ENCODE assay signal across 28 cellular contexts in genomic region chr7:45237788-45238461, GRCh38.
DNase-seq lines count a peak whose midpoint lies in the region; ATAC-seq and TF ChIP-seq lines count a peak whose summit lies in the region.
"Had no signal": no experiment of that assay in that cellular context is flagged by ENCODE, and none has a peak within 500 bp of the region (broad histone marks: within the 10 kb centered on the region; RNA-seq: fewer than 3 reads in every experiment).

No MANE protein-coding gene starts in this region.

- ATAC-seq in GM23338 (peak; percentile 65; the same call in 2 of the 3 replicates), WTC11 (peak; percentile 53), lung (ENCODE audit: insufficient read depth, low FRiP score) (no peak), T-cell (replicated peaks in 1 of 4) (no peak)
- ATAC-seq: heart right ventricle; left lung; Panc1; stimulated activated naive B cell treated with anti-CD40 and anti-IgM and Interleukin-4, amounts not matched to agents 10 μg/mL and 1 μg/mL and 100 μg/mL, for 72 hours had no signal

- H3K4me3 ChIP-seq in GM23338 = no peak overlapping the region
- H3K4me3 ChIP-seq in lung = no peak overlapping the region
- H3K4me3 ChIP-seq: heart right ventricle, left lung, SK-N-MC, suprapubic skin, uterus had no signal

- no peak for TF ChIP-seq CTCF in GM23338 (conservative IDR thresholded peaks at IDR 0.05; ENCODE audit: low read depth in 2 of 2)
- TF ChIP-seq CTCF in WTC11 (IDR thresholded peaks at IDR 0.05) = no peak
- no peak for TF ChIP-seq CTCF in lung (IDR thresholded peaks at IDR 0.05; ENCODE audit: control extremely low read depth, extremely low read depth)
- TF ChIP-seq CTCF in progenitor cell of endocrine pancreas (IDR thresholded peaks at IDR 0.05; ENCODE audit: unreplicated experiment) = no peak

- H3K79me2 ChIP-seq in GM23338 (replicated peaks; ENCODE audit: insufficient read depth) = no peaks in the 10 kb centered on the region

- H3K27me3 ChIP-seq in GM23338 (ENCODE audit: insufficient read depth) (no peaks in the 10 kb centered on the region), lung (ENCODE audit: control insufficient read depth, insufficient read depth) (no peaks in the 10 kb centered on the region)
- H3K27me3 ChIP-seq: uterus had no signal

- H3K9me3 Mint-ChIP-seq in GM23338 = no peaks in the 10 kb centered on the region
- no peaks in the 10 kb centered on the region for H3K9me3 Mint-ChIP-seq in WTC11
- H3K9me3 Mint-ChIP-seq in progenitor cell of endocrine pancreas (ENCODE audit: low read depth) = no peaks in the 10 kb centered on the region
- H3K9me3 Mint-ChIP-seq in T-cell = no peaks in the 10 kb centered on the region
- H3K9me3 Mint-ChIP-seq: activated B cell treated with CpG ODN at 0.5 μM for 24 hours; activated CD4-positive, alpha-beta memory T cell treated with anti-CD3 and anti-CD28 coated beads for 36 hours; activated naive CD8-positive, alpha-beta T cell treated with anti-CD3 and anti-CD28 coated beads, Interleukin-2, amount 10 ng/mL, durations not matched to agents 7 days and 5 days; central memory CD8-positive, alpha-beta T cell; mesothelial cell of epicardium; natural killer cell treated with Interleukin-12 subunit alpha and Interleukin-12 subunit beta and Interleukin-15 and Interleukin-18, amount 100 ng/mL, for 72 hours; stimulated activated naive B cell treated with anti-CD40 and anti-IgM and Interleukin-4, amounts not matched to agents 10 μg/mL and 1 μg/mL and 100 μg/mL, for 72 hours; T-helper 2 cell treated with Interferon-gamma antibody and Interleukin-4, amounts not matched to agents 5 μg/mL and 100 μg/mL, for 36 hours had no signal

- H3K4me1 ChIP-seq in GM23338 (ENCODE audit: insufficient read depth) = no peaks in the 10 kb centered on the region
- peaks cover 0 to 17% of the 10 kb centered on the region in 2 donors for H3K4me1 ChIP-seq in lung (ENCODE audit: control insufficient read depth in 2 of 2, insufficient read depth in 2 of 2, low read length in 2 of 2)
- H3K4me1 ChIP-seq: suprapubic skin, uterus had no signal

- POLR2A ChIA-PET in WTC11 (lab: Charles Lee) = interaction anchor here (1.6 kb wide), 1 partner anchor 8 kb away, joined by 3 read pairs; no protein-coding TSS in a partner anchor
- POLR2A ChIA-PET in T-cell (lab: Charles Lee) = no interaction called here

- H3K27ac ChIP-seq in GM23338 (ENCODE audit: low read depth) (no peak overlapping the region), lung (ENCODE audit: low read depth in 1 of 2, low read length in 1 of 2) (no peak overlapping the region)
- H3K27ac ChIP-seq: C4-2B, SK-N-MC, suprapubic skin, uterus had no signal

- H3K4me2 ChIP-seq in GM23338 = no peak overlapping the region

- H3K27ac Mint-ChIP-seq in GM23338 (no peak overlapping the region), WTC11 (no peak overlapping the region), progenitor cell of endocrine pancreas (no peak overlapping the region), T-cell (no peak overlapping the region)
- H3K27ac Mint-ChIP-seq: activated B cell treated with CpG ODN at 0.5 μM for 24 hours; activated CD4-positive, alpha-beta memory T cell treated with anti-CD3 and anti-CD28 coated beads for 36 hours; activated naive CD8-positive, alpha-beta T cell treated with anti-CD3 and anti-CD28 coated beads, Interleukin-2, amount 10 ng/mL, durations not matched to agents 7 days and 5 days; mesothelial cell of epicardium; natural killer cell treated with Interleukin-12 subunit alpha and Interleukin-12 subunit beta and Interleukin-15 and Interleukin-18, amount 100 ng/mL, for 72 hours; stimulated activated naive B cell treated with anti-CD40 and anti-IgM and Interleukin-4, amounts not matched to agents 10 μg/mL and 1 μg/mL and 100 μg/mL, for 72 hours; T-helper 2 cell treated with Interferon-gamma antibody and Interleukin-4, amounts not matched to agents 5 μg/mL and 100 μg/mL, for 36 hours had no signal

- DNase-seq in GM23338 (ENCODE audit: low spot score) = no peak
- DNase-seq in NCI-H146 treated with DMSO at 0.1 percent for 48 hours (lab: John Stamatoyannopoulos, UW; ENCODE audit: unreplicated experiment) = peak; percentile 82
- DNase-seq in WTC11 (ENCODE audit: low spot score) = no peak
- peak; percentile 24 for DNase-seq in lung (ENCODE audit: low spot score)
- DNase-seq in progenitor cell of endocrine pancreas (ENCODE audit: low spot score, unreplicated experiment) = no peak
- DNase-seq in medulla oblongata (ENCODE audit: extremely low spot score) = no peak
- DNase-seq in T-cell = no peak
- DNase-seq: activated B cell treated with CpG ODN at 0.5 μM for 24 hours; activated CD4-positive, alpha-beta memory T cell treated with anti-CD3 and anti-CD28 coated beads for 36 hours; activated CD8-positive, alpha-beta memory T cell treated with anti-CD3 and anti-CD28 coated beads, Interleukin-2, amount 50 U/mL, for 48 hours; activated naive CD8-positive, alpha-beta T cell treated with anti-CD3 and anti-CD28 coated beads, Interleukin-2, amount 10 ng/mL, durations not matched to agents 7 days and 5 days; heart right ventricle; left lung; NCI-H1105 treated with DMSO at 0.1 percent for 48 hours; NCI-H2081 treated with DMSO at 0.1 percent for 48 hours; NCI-H510A treated with DMSO at 0.1 percent for 48 hours; retina; stimulated activated CD4-positive, alpha-beta T cell treated with anti-CD3 and anti-CD28 coated beads, Interleukin-4, amount 100 ng/mL, for 24 hours; stimulated activated naive B cell treated with anti-CD40 and anti-IgM and Interleukin-4, amounts not matched to agents 10 μg/mL and 1 μg/mL and 100 μg/mL, for 72 hours; uterus had no signal

- H3K4me1 Mint-ChIP-seq in GM23338 (no peaks in the 10 kb centered on the region; the same call in 1 of the 3 replicates), WTC11 (no peaks in the 10 kb centered on the region), progenitor cell of endocrine pancreas (ENCODE audit: low read depth) (no peaks in the 10 kb centered on the region), T-cell (peaks cover 0 to 3% (median 0%) of the 10 kb centered on the region in 3 donors)
- H3K4me1 Mint-ChIP-seq: activated B cell treated with CpG ODN at 0.5 μM for 24 hours; activated naive CD8-positive, alpha-beta T cell treated with anti-CD3 and anti-CD28 coated beads, Interleukin-2, amount 10 ng/mL, durations not matched to agents 7 days and 5 days; central memory CD8-positive, alpha-beta T cell; mesothelial cell of epicardium; stimulated activated naive B cell treated with anti-CD40 and anti-IgM and Interleukin-4, amounts not matched to agents 10 μg/mL and 1 μg/mL and 100 μg/mL, for 72 hours had no signal

- CTCF ChIA-PET in WTC11 (lab: Charles Lee) (interaction anchor here (1.6 kb wide), 1 partner anchor 21 kb away, joined by 6 read pairs; no protein-coding TSS in a partner anchor), T-cell (lab: Charles Lee) (no interaction called here)

- no peaks in the 10 kb centered on the region for H3K27me3 Mint-ChIP-seq in GM23338 (ENCODE audit: insufficient read depth, low read depth, poor library complexity)
- H3K27me3 Mint-ChIP-seq in WTC11 (ENCODE audit: low read depth) = peaks cover 2% of the 10 kb centered on the region; the same call in 1 of the 2 replicates
- H3K27me3 Mint-ChIP-seq in progenitor cell of endocrine pancreas = peaks cover 18% of the 10 kb centered on the region
- peaks cover 26 to 45% of the 10 kb centered on the region in 2 donors for H3K27me3 Mint-ChIP-seq in T-cell

- 79 to 81% methylated on average over 13 of the region's 13 CpGs for WGBS in lung, 2 donors

- no peaks in the 10 kb centered on the region for H4K20me1 ChIP-seq in GM23338 (replicated peaks; ENCODE audit: insufficient read depth)

- H3K36me3 ChIP-seq in GM23338 (ENCODE audit: insufficient read depth) = no peaks in the 10 kb centered on the region
- no peaks in the 10 kb centered on the region for H3K36me3 ChIP-seq in lung (ENCODE audit: control insufficient read depth in 2 of 2, insufficient read depth in 2 of 2, low read length in 2 of 2)
- H3K36me3 ChIP-seq: heart right ventricle, left lung, suprapubic skin, uterus had no signal

- no peaks in the 10 kb centered on the region for H3F3A ChIP-seq in GM23338 (replicated peaks; ENCODE audit: low read depth)

- H3K9me3 ChIP-seq in lung (ENCODE audit: control insufficient read depth in 2 of 2, insufficient read depth in 1 of 2, low read length in 1 of 2) = peaks cover 0 to 2% of the 10 kb centered on the region in 2 donors
- H3K9me3 ChIP-seq: heart right ventricle, left lung, suprapubic skin, uterus had no signal

- H3K36me3 Mint-ChIP-seq in GM23338 (ENCODE audit: low read depth) (no peaks in the 10 kb centered on the region), WTC11 (no peaks in the 10 kb centered on the region), progenitor cell of endocrine pancreas (ENCODE audit: insufficient read depth) (no peaks in the 10 kb centered on the region), T-cell (no peaks in the 10 kb centered on the region)
- H3K36me3 Mint-ChIP-seq: activated CD4-positive, alpha-beta memory T cell treated with anti-CD3 and anti-CD28 coated beads for 36 hours; activated naive CD8-positive, alpha-beta T cell treated with anti-CD3 and anti-CD28 coated beads, Interleukin-2, amount 10 ng/mL, durations not matched to agents 7 days and 5 days; mesothelial cell of epicardium; natural killer cell treated with Interleukin-12 subunit alpha and Interleukin-12 subunit beta and Interleukin-15 and Interleukin-18, amount 100 ng/mL, for 72 hours; stimulated activated naive B cell treated with anti-CD40 and anti-IgM and Interleukin-4, amounts not matched to agents 10 μg/mL and 1 μg/mL and 100 μg/mL, for 72 hours had no signal

- H3K9me2 ChIP-seq in GM23338 (ENCODE audit: insufficient read depth) = no peaks in the 10 kb centered on the region

- no peak overlapping the region for H2AFZ ChIP-seq in GM23338

- H3K4me3 Mint-ChIP-seq in GM23338 = no peak overlapping the region
- H3K4me3 Mint-ChIP-seq in WTC11 = no peak overlapping the region
- no peak overlapping the region for H3K4me3 Mint-ChIP-seq in progenitor cell of endocrine pancreas (ENCODE audit: low read depth)
- no peak overlapping the region for H3K4me3 Mint-ChIP-seq in T-cell
- H3K4me3 Mint-ChIP-seq: activated B cell treated with CpG ODN at 0.5 μM for 24 hours; activated CD4-positive, alpha-beta memory T cell treated with anti-CD3 and anti-CD28 coated beads for 36 hours; activated naive CD8-positive, alpha-beta T cell treated with anti-CD3 and anti-CD28 coated beads, Interleukin-2, amount 10 ng/mL, durations not matched to agents 7 days and 5 days; central memory CD8-positive, alpha-beta T cell; mesothelial cell of epicardium; natural killer cell treated with Interleukin-12 subunit alpha and Interleukin-12 subunit beta and Interleukin-15 and Interleukin-18, amount 100 ng/mL, for 72 hours; stimulated activated naive B cell treated with anti-CD40 and anti-IgM and Interleukin-4, amounts not matched to agents 10 μg/mL and 1 μg/mL and 100 μg/mL, for 72 hours; T-helper 2 cell treated with Interferon-gamma antibody and Interleukin-4, amounts not matched to agents 5 μg/mL and 100 μg/mL, for 36 hours had no signal

TF ChIP-seq in GM23338, 12 proteins besides CTCF, POLR2A, EP300 and RAD21 (continues in another document):
- TF ChIP-seq STAT1 (IDR thresholded peaks at IDR 0.05; ENCODE audit: unreplicated experiment) = no peak
- no peak for TF ChIP-seq ZNF114 (CRISPR knock-in tag; IDR thresholded peaks at IDR 0.05)

Comparison
In these comparisons a context has a peak if more than half of its experiments do, and no peak if none do; other contexts are left out.
1. ATAC-seq: peak in GM23338 (single experiment) and WTC11 (single experiment); none in lung (single experiment) and T-cell (0 of 4).
2. DNase-seq: peak in NCI-H146 treated with DMSO at 0.1 percent for 48 hours (single experiment) and lung (single experiment); none in GM23338 (single experiment), WTC11 (single experiment), progenitor cell of endocrine pancreas (single experiment), medulla oblongata (single experiment) and T-cell (0 of 34).